ENCODE assay signal across 26 cellular contexts in the genomic region with DNA sequence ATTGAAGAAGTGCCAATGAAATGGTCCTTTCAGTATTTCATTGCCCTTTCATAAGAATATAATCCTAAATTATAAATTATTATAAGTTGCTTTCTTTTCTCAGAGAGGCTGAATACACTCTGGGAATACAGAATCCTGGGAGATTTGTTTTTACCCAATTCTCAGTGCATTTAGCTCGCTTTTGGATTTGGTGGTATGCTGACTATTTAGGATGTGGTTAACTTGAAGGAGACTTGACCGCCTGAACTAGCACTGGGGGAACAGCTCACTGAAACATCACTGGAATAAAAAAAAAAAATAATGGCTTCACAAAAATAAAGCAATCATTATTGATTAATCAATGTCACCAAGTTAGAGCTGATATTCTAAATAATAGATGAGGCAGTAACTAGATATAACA. TPM values are rescaled to one million over a fixed set of nuclear protein-coding genes. Genes with fewer than 3 reads are reported as not detected.
DNase-seq lines count a peak whose midpoint lies in the region; ATAC-seq and TF ChIP-seq lines count a peak whose summit lies in the region.
"Had no signal": no experiment of that assay in that cellular context is flagged by ENCODE, and none has a peak within 500 bp of the region (broad histone marks: within the 10 kb centered on the region; RNA-seq: fewer than 3 reads in every experiment).

No MANE protein-coding gene starts in this region.

- TF ChIP-seq CTCF in AG10803 (conservative IDR thresholded peaks at IDR 0.05; ENCODE audit: low read length) (no peak), osteocyte (IDR thresholded peaks at IDR 0.05) (no peak)

- H3K4me1 Mint-ChIP-seq in osteocyte (ENCODE audit: unreplicated experiment), result peaks cover 3% of the 10 kb centered on the region
- peaks cover 1% of the 10 kb centered on the region for H3K4me1 Mint-ChIP-seq in activated T-cell treated with anti-CD3 and anti-CD28 coated beads, Interleukin-2, amount 50 U/mL, for 4 hours (ENCODE audit: low read depth)
- H3K4me1 Mint-ChIP-seq: activated CD4-positive, alpha-beta T cell treated with anti-CD3 and anti-CD28 coated beads for 36 hours had no signal

- DNase-seq in AG10803 (ENCODE audit: low read depth) (peak; percentile 67), RPMI7951 (ENCODE audit: low read depth) (peak; percentile 64), dedifferentiated amniotic fluid mesenchymal stem cell (ENCODE audit: extremely low spot score) (peak; percentile 37), renal cortical epithelial cell (ENCODE audit: low read depth) (peak; percentile 49), osteocyte (ENCODE audit: extremely low spot score, unreplicated experiment) (no peak)
- DNase-seq in activated T-cell treated with anti-CD3 and anti-CD28 coated beads, Interleukin-2, amount 50 U/mL, for 4 hours, result no peak
- no peak for DNase-seq in activated CD8-positive, alpha-beta memory T cell treated with anti-CD3 and anti-CD28 coated beads, Interleukin-2, amount 50 U/mL, for 4 hours
- DNase-seq: activated CD4-positive, alpha-beta T cell treated with anti-CD3 and anti-CD28 coated beads for 36 hours; activated CD8-positive, alpha-beta T cell treated with anti-CD3 and anti-CD28 coated beads, Interleukin-2, amount 10 ng/mL, durations not matched to agents 7 days and 5 days; activated gamma-delta T cell treated with Interleukin-2 at 50 U/mL for 16 hours; Caco-2; DMS79; effector memory CD4-positive, alpha-beta T cell; erythroblast; foreskin keratinocyte; heart right ventricle; HFFc6; NCI-H1694; NCI-H510A treated with DMSO at 0.1 percent for 48 hours; psoas muscle; Right ventricle myocardium superior; T-helper 2 cell; tibial artery had no signal

- no peak overlapping the region for H3K4me3 Mint-ChIP-seq in osteocyte (ENCODE audit: unreplicated experiment)
- no peak overlapping the region for H3K4me3 Mint-ChIP-seq in activated T-cell treated with anti-CD3 and anti-CD28 coated beads, Interleukin-2, amount 50 U/mL, for 4 hours
- H3K4me3 Mint-ChIP-seq: activated CD4-positive, alpha-beta T cell treated with anti-CD3 and anti-CD28 coated beads for 36 hours; activated CD8-positive, alpha-beta T cell treated with anti-CD3 and anti-CD28 coated beads, Interleukin-2, amount 10 ng/mL, durations not matched to agents 7 days and 5 days; HFFc6; stimulated activated naive CD8-positive, alpha-beta T cell treated with anti-CD3 and anti-CD28 coated beads, Interleukin-15, Interleukin-2, amounts not matched to agents 100 ng/mL and 50 ng/mL, for 24 hours had no signal

- no peak overlapping the region for H3K4me3 ChIP-seq in AG10803 (ENCODE audit: low read length)
- H3K4me3 ChIP-seq: BLaER1 treated with 17β-estradiol and CSF1 and Interleukin-3, amounts not matched to agents 10 nM and 100 nM; heart right ventricle; psoas muscle; tibial artery had no signal

- ATAC-seq in activated T-cell treated with anti-CD3 and anti-CD28 coated beads, Interleukin-2, amount 50 U/mL, for 4 hours, result no peak
- ATAC-seq in GM21526 (IDR thresholded peaks at IDR 0.05; ENCODE audit: low FRiP score, unreplicated experiment), result no peak
- ATAC-seq: activated CD4-positive, alpha-beta T cell treated with anti-CD3 and anti-CD28 coated beads for 36 hours; activated CD8-positive, alpha-beta T cell treated with anti-CD3 and anti-CD28 coated beads, Interleukin-2, amount 10 ng/mL, durations not matched to agents 7 days and 5 days; foreskin keratinocyte; heart right ventricle; psoas muscle had no signal

- H3K9me3 Mint-ChIP-seq in osteocyte (ENCODE audit: unreplicated experiment), result no peaks in the 10 kb centered on the region
- H3K9me3 Mint-ChIP-seq in activated T-cell treated with anti-CD3 and anti-CD28 coated beads, Interleukin-2, amount 50 U/mL, for 4 hours, result no peaks in the 10 kb centered on the region
- H3K9me3 Mint-ChIP-seq: HFFc6; stimulated activated naive CD8-positive, alpha-beta T cell treated with anti-CD3 and anti-CD28 coated beads, Interleukin-15, Interleukin-2, amounts not matched to agents 100 ng/mL and 50 ng/mL, for 24 hours had no signal

- H3K36me3 Mint-ChIP-seq in osteocyte (ENCODE audit: unreplicated experiment), result no peaks in the 10 kb centered on the region
- no peaks in the 10 kb centered on the region for H3K36me3 Mint-ChIP-seq in activated T-cell treated with anti-CD3 and anti-CD28 coated beads, Interleukin-2, amount 50 U/mL, for 4 hours (ENCODE audit: insufficient read depth)

- no peaks in the 10 kb centered on the region for H3K27me3 Mint-ChIP-seq in osteocyte (ENCODE audit: unreplicated experiment)
- peaks cover 2% of the 10 kb centered on the region for H3K27me3 Mint-ChIP-seq in activated T-cell treated with anti-CD3 and anti-CD28 coated beads, Interleukin-2, amount 50 U/mL, for 4 hours (ENCODE audit: low read depth)
- H3K27me3 Mint-ChIP-seq: stimulated activated naive CD8-positive, alpha-beta T cell treated with anti-CD3 and anti-CD28 coated beads, Interleukin-15, Interleukin-2, amounts not matched to agents 100 ng/mL and 50 ng/mL, for 24 hours had no signal

- no peak overlapping the region for H3K27ac Mint-ChIP-seq in osteocyte (ENCODE audit: unreplicated experiment)
- H3K27ac Mint-ChIP-seq: activated CD4-positive, alpha-beta T cell treated with anti-CD3 and anti-CD28 coated beads for 36 hours; activated CD8-positive, alpha-beta T cell treated with anti-CD3 and anti-CD28 coated beads, Interleukin-2, amount 10 ng/mL, durations not matched to agents 7 days and 5 days; HFFc6; stimulated activated naive CD8-positive, alpha-beta T cell treated with anti-CD3 and anti-CD28 coated beads, Interleukin-15, Interleukin-2, amounts not matched to agents 100 ng/mL and 50 ng/mL, for 24 hours had no signal

RNA-seq across cellular contexts. Expression of a gene that starts 10.2 kb away (rescaled TPM):
- 7.3 and 8.8 TPM in 2 replicates for total RNA-seq in RPMI7951 (2014; rRNA removed; shearing (Covaris generic))
- total RNA-seq in renal cortical epithelial cell (1.8 and 9.4 TPM in 2 replicates), osteocyte (not detected in 2 replicates)
- total RNA-seq in activated T-cell treated with anti-CD3 and anti-CD28 coated beads, Interleukin-2, amount 50 U/mL, for 4 hours, result not detected
- total RNA-seq: activated CD4-positive, alpha-beta T cell treated with anti-CD3 and anti-CD28 coated beads for 36 hours; activated CD8-positive, alpha-beta T cell treated with anti-CD3 and anti-CD28 coated beads, Interleukin-2, amount 10 ng/mL, durations not matched to agents 7 days and 5 days; Caco-2; foreskin keratinocyte had no signal

RNA-seq across cellular contexts. Expression of a gene that starts 42.1 kb away (rescaled TPM):
- 31.5 and 36.2 TPM in 2 replicates for total RNA-seq in RPMI7951 (2014; rRNA removed; shearing (Covaris generic))
- total RNA-seq in renal cortical epithelial cell (36.5 and 41.8 TPM in 2 replicates), osteocyte (36.7 and 39.3 TPM in 2 replicates)
- 10 to 100 TPM; 63.6 to 68.9 (median 64.1) TPM for total RNA-seq in activated T-cell treated with anti-CD3 and anti-CD28 coated beads, Interleukin-2, amount 50 U/mL, for 4 hours

Comparison
In these comparisons a context has a peak if more than half of its experiments do, and no peak if none do; other contexts are left out.
1. DNase-seq: peak in AG10803 (single experiment), RPMI7951 (single experiment), dedifferentiated amniotic fluid mesenchymal stem cell (single experiment) and renal cortical epithelial cell (single experiment); none in osteocyte (single experiment), activated T-cell treated with anti-CD3 and anti-CD28 coated beads, Interleukin-2, amount 50 U/mL, for 4 hours (single experiment) and activated CD8-positive, alpha-beta memory T cell treated with anti-CD3 and anti-CD28 coated beads, Interleukin-2, amount 50 U/mL, for 4 hours (single experiment).